ENCODE assay signal across 8 cellular contexts in genomic region chr11:72793452-72794367, GRCh38. TPM values are rescaled to one million over a fixed set of nuclear protein-coding genes. Genes with fewer than 3 reads are reported as not detected.
DNase-seq lines count a peak whose midpoint lies in the region; ATAC-seq and TF ChIP-seq lines count a peak whose summit lies in the region.

A gene with protein sequence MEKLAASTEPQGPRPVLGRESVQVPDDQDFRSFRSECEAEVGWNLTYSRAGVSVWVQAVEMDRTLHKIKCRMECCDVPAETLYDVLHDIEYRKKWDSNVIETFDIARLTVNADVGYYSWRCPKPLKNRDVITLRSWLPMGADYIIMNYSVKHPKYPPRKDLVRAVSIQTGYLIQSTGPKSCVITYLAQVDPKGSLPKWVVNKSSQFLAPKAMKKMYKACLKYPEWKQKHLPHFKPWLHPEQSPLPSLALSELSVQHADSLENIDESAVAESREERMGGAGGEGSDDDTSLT (minus strand): TSS chr11:72794047. CDS start chr11:72781181, 12,866 bp downstream.

- H3K27me3 ChIP-seq in parathyroid adenoma (ENCODE audit: control insufficient read depth, insufficient read depth, low read length) (no peaks in the 10 kb centered on the region), tibial nerve (no peaks in the 10 kb centered on the region)

- H3K27me3 Mint-ChIP-seq in activated naive CD8-positive, alpha-beta T cell treated with anti-CD3 and anti-CD28 coated beads, Interleukin-2, amount 50 U/mL, for 24 hours: no peaks in the 10 kb centered on the region

- peak within 1 kb of the TSS; percentile 83 for H2AFZ ChIP-seq in parathyroid adenoma

- peak within 1 kb of the TSS; percentile 98 for H3K4me3 Mint-ChIP-seq in activated naive CD8-positive, alpha-beta T cell treated with anti-CD3 and anti-CD28 coated beads, Interleukin-2, amount 50 U/mL, for 24 hours

- H3K36me3 Mint-ChIP-seq in activated naive CD8-positive, alpha-beta T cell treated with anti-CD3 and anti-CD28 coated beads, Interleukin-2, amount 50 U/mL, for 24 hours (ENCODE audit: low read depth): no peaks in the 10 kb centered on the region

- TF ChIP-seq CTCF in GM12873 (IDR thresholded peaks at IDR 0.05; ENCODE audit: insufficient read depth, low read depth, low read length, missing control alignments): peak; percentile 92
- TF ChIP-seq CTCF in parathyroid adenoma (IDR thresholded peaks at IDR 0.05): peak; percentile 97
- peak; percentile 89 to 100 (median 99) for TF ChIP-seq CTCF in tibial nerve (IDR thresholded peaks at IDR 0.05)

- H3K4me1 ChIP-seq in parathyroid adenoma: peaks cover 10% of the 10 kb centered on the region
- H3K4me1 ChIP-seq in tibial nerve: peaks cover 0 to 40% (median 13%) of the 10 kb centered on the region in 4 donors

- peak within 1 kb of the TSS; percentile 100 for H3K27ac Mint-ChIP-seq in activated naive CD8-positive, alpha-beta T cell treated with anti-CD3 and anti-CD28 coated beads, Interleukin-2, amount 50 U/mL, for 24 hours

- peak within 1 kb of the TSS; percentile 85 for H3K4me3 ChIP-seq in parathyroid adenoma (ENCODE audit: low read depth, low read length)
- peak within 1 kb of the TSS; percentile 44 to 82 (median 62) for H3K4me3 ChIP-seq in tibial nerve

- H3K4me1 Mint-ChIP-seq in activated naive CD8-positive, alpha-beta T cell treated with anti-CD3 and anti-CD28 coated beads, Interleukin-2, amount 50 U/mL, for 24 hours: peaks cover 26% of the 10 kb centered on the region

- no peaks in the 10 kb centered on the region for H3K9me3 Mint-ChIP-seq in activated naive CD8-positive, alpha-beta T cell treated with anti-CD3 and anti-CD28 coated beads, Interleukin-2, amount 50 U/mL, for 24 hours

- WGBS in tibial nerve, 2 donors: 1 to 2% methylated on average over 39 to 40 of the region's 55 CpGs

- H3K27ac ChIP-seq in parathyroid adenoma (peak within 1 kb of the TSS; percentile 89), tibial nerve (peak within 1 kb of the TSS; percentile 81 to 99 (median 90))

- intact Hi-C loops in Right ventricle myocardium superior (cut with DNase I): loop anchor here (5.0 kb wide), 1 partner anchor 66 kb away; no protein-coding TSS in a partner anchor

- peak; percentile 36 to 64 for TF ChIP-seq POLR2A in tibial nerve (IDR thresholded peaks at IDR 0.05)

- peak; percentile 97 to 99 (median 99) for DNase-seq in NCI-H1417 (lab: John Stamatoyannopoulos, UW)
- peak; percentile 85 to 94 for DNase-seq in SW 1271 (lab: John Stamatoyannopoulos, UW)
- DNase-seq in activated naive CD8-positive, alpha-beta T cell treated with anti-CD3 and anti-CD28 coated beads, Interleukin-2, amount 50 U/mL, for 24 hours: peak; percentile 95
- peak; percentile 98 for DNase-seq in Right ventricle myocardium superior
- peak; percentile 92 to 95 for DNase-seq in tibial nerve (ENCODE audit: low spot score in 2 of 2)

- H3K9me3 ChIP-seq in parathyroid adenoma (ENCODE audit: control insufficient read depth, low read length) (no peaks in the 10 kb centered on the region), tibial nerve (no peaks in the 10 kb centered on the region)

- no peaks in the 10 kb centered on the region for H3K79me2 ChIP-seq in parathyroid adenoma

- H3K36me3 ChIP-seq in parathyroid adenoma (ENCODE audit: control insufficient read depth, insufficient read depth, low read length) (no peaks in the 10 kb centered on the region), tibial nerve (no peaks in the 10 kb centered on the region)

- peak within 1 kb of the TSS; percentile 76 for H3K4me2 ChIP-seq in parathyroid adenoma (ENCODE audit: low read length)

- TF ChIP-seq EP300 in tibial nerve (IDR thresholded peaks at IDR 0.05): peak; percentile 90 to 93

- ATAC-seq in HG02759 (IDR thresholded peaks at IDR 0.05; ENCODE audit: unreplicated experiment) (peak; percentile 90), Right ventricle myocardium superior (ENCODE audit: poor library complexity) (peak; percentile 97)
- peak; percentile 97 for ATAC-seq in activated naive CD8-positive, alpha-beta T cell treated with anti-CD3 and anti-CD28 coated beads, Interleukin-2, amount 50 U/mL, for 24 hours

- H3K9ac ChIP-seq in parathyroid adenoma: no peak within 1 kb of the TSS

RNA-seq across cellular contexts. Expression of the gene that starts here (rescaled TPM):
- 117 TPM for total RNA-seq in Right ventricle myocardium superior
- total RNA-seq in tibial nerve: 10 to 100 TPM; 19.4 to 31.5 (median 23.7) TPM

Comparison
In these comparisons a context has a peak if more than half of its experiments do, and no peak if none do; other contexts are left out.
1. Peak in every context shown above with its lines: DNase-seq, ATAC-seq, H3K4me3 ChIP-seq and H3K27ac ChIP-seq.